9 cellular contexts compared by ENCODE assay signal in genomic region chr12:123427036-123427769, GRCh38. TPM values are rescaled to one million over a fixed set of nuclear protein-coding genes. Genes with fewer than 3 reads are reported as not detected.
DNase-seq lines count a peak whose midpoint lies in the region; ATAC-seq and TF ChIP-seq lines count a peak whose summit lies in the region.
"Had no signal": no experiment of that assay in that cellular context is flagged by ENCODE, and none has a peak within 500 bp of the region (broad histone marks: within the 10 kb centered on the region; RNA-seq: fewer than 3 reads in every experiment).

No MANE protein-coding gene starts in this region.

- H3T11ph ChIP-seq in H9 (ENCODE audit: low read length) = no peak overlapping the region

- no peak overlapping the region for H2AK5ac ChIP-seq in H9 (ENCODE audit: insufficient read length, low read length)

- no peak overlapping the region for H2BK120ac ChIP-seq in H9 (ENCODE audit: low read depth, low read length, poor library complexity, severe bottlenecking)

- DNase-seq in H9 = no peak
- DNase-seq in anterior cingulate cortex (lab: John Stamatoyannopoulos, UW) = no peak
- no peak for DNase-seq in EL
- DNase-seq in A172 (ENCODE audit: low spot score) = no peak
- DNase-seq in NCI-H524 treated with DMSO at 0.1 percent for 48 hours (lab: John Stamatoyannopoulos, UW) = no peak

- no peak overlapping the region for H3K4ac ChIP-seq in H9 (ENCODE audit: low read depth, low read length)

- H3K23me2 ChIP-seq in H9 (ENCODE audit: insufficient read length, low read depth, low read length, poor library complexity, severe bottlenecking) = no peaks in the 10 kb centered on the region

- no peak overlapping the region for H3K23ac ChIP-seq in H9 (ENCODE audit: insufficient read length, low read depth, low read length)

- H4K20me1 ChIP-seq in H9 (ENCODE audit: control insufficient read depth, insufficient read depth, insufficient read length) = no peaks in the 10 kb centered on the region

- no peak overlapping the region for H2AFZ ChIP-seq in H9 (ENCODE audit: low read length)

- H3K9ac ChIP-seq in H9 (ENCODE audit: extremely low read depth, insufficient read length, low read length) = no peak overlapping the region

- no peak overlapping the region for H3K18ac ChIP-seq in H9 (ENCODE audit: insufficient read length, low read depth, low read length)

- H3K4me1 ChIP-seq in H9 (ENCODE audit: insufficient read depth, low read length) (no peaks in the 10 kb centered on the region), neutrophil (ENCODE audit: control insufficient read depth in 1 of 2, insufficient read depth in 1 of 2, low read depth in 1 of 2, low read length in 1 of 2) (peaks cover 15 to 21% of the 10 kb centered on the region in 2 experiments)

- peak; percentile 90 for ATAC-seq in GM18873 (IDR thresholded peaks at IDR 0.05; ENCODE audit: low FRiP score, unreplicated experiment)

- H4K8ac ChIP-seq in H9 (replicated peaks; ENCODE audit: insufficient read length, low read depth, low read length) = no peak overlapping the region

- peaks cover 1% of the 10 kb centered on the region for H3K27me3 Mint-ChIP-seq in H9 (ENCODE audit: low read depth)

- no peak overlapping the region for H3K56ac ChIP-seq in H9 (ENCODE audit: insufficient read length, low read depth, low read length)

- H3K27me3 ChIP-seq in H9 (ENCODE audit: insufficient read depth, low read length) (no peaks in the 10 kb centered on the region), neutrophil (no peaks in the 10 kb centered on the region)

- no peak overlapping the region for H2BK20ac ChIP-seq in H9 (ENCODE audit: low read depth, low read length, poor library complexity, severe bottlenecking)

- H3K27ac ChIP-seq in H9 (ENCODE audit: insufficient read length, low read depth, low read length) (no peak overlapping the region), KOPT-K1 (ENCODE audit: low read depth, low read length, poor library complexity, severe bottlenecking) (peak overlapping the region; percentile 43), neutrophil (peak overlapping the region; percentile 59)

- H3K9me3 ChIP-seq in H9 (ENCODE audit: control insufficient read depth, low read depth, low read length) (no peaks in the 10 kb centered on the region), KOPT-K1 (ENCODE audit: insufficient read depth, low read length, poor library complexity, severe bottlenecking) (no peaks in the 10 kb centered on the region), neutrophil (no peaks in the 10 kb centered on the region)
- H3K9me3 ChIP-seq: thoracic aorta had no signal

- TF ChIP-seq CTCF in H9 (conservative IDR thresholded peaks at IDR 0.05) = no peak
- TF ChIP-seq CTCF in neutrophil (IDR thresholded peaks at IDR 0.05) = no peak

- no peak overlapping the region for H3K14ac ChIP-seq in H9 (ENCODE audit: insufficient read depth, low read length)

- no peak overlapping the region for H3K4me2 ChIP-seq in H9 (ENCODE audit: insufficient read depth, insufficient read length, low read length)

- H3K36me3 Mint-ChIP-seq in H9 (ENCODE audit: insufficient read depth in 1 of 3, low read depth in 3 of 3) = peaks cover 0 to 3% (median 0%) of the 10 kb centered on the region in 3 experiments; a peak in 1 of 7 replicates

- no peak overlapping the region for H3K4me3 ChIP-seq in neutrophil (ENCODE audit: low read depth in 1 of 2, low read length in 1 of 2)
- H3K4me3 ChIP-seq: thoracic aorta had no signal

- H3K79me1 ChIP-seq in H9 (ENCODE audit: insufficient read depth, low read depth, low read length, poor library complexity, severe bottlenecking) = no peaks in the 10 kb centered on the region

- no peak overlapping the region for H2BK5ac ChIP-seq in H9 (ENCODE audit: insufficient read length, low read length)

- H3K36me3 ChIP-seq in KOPT-K1 (ENCODE audit: insufficient read depth, low read length) (peaks cover 52% of the 10 kb centered on the region; the same call in 1 of the 2 replicates), neutrophil (peaks cover 84% of the 10 kb centered on the region)

- H2BK12ac ChIP-seq in H9 (ENCODE audit: insufficient read length, low read depth, low read length) = no peak overlapping the region

- peaks cover 8 to 12% of the 10 kb centered on the region in 2 experiments for H3K9me3 Mint-ChIP-seq in H9

- no peak overlapping the region for H2BK15ac ChIP-seq in H9 (ENCODE audit: low read depth, low read length)

- H4K91ac ChIP-seq in H9 (ENCODE audit: insufficient read length, low read depth, low read length) = no peak overlapping the region

- H3K79me2 ChIP-seq in H9 (ENCODE audit: insufficient read depth, low read length) = no peaks in the 10 kb centered on the region

- H4K5ac ChIP-seq in H9 (ENCODE audit: insufficient read length, low read depth, low read length) = peak overlapping the region; percentile 83

- H3K27ac Mint-ChIP-seq in H9 = no peak overlapping the region; a peak in 1 of 7 replicates

- WGBS in H9 (ENCODE audit: extremely low coverage, insufficient read length, low lambda C conversion rate) = no CpG with 5 or more reads among the region's 8 CpGs

- no peak overlapping the region for H3K4me3 Mint-ChIP-seq in H9

- H3K4me1 Mint-ChIP-seq in H9 = no peaks in the 10 kb centered on the region

RNA-seq across cellular contexts. Expression of gene RILPL2, which starts 9.3 kb away (rescaled TPM):
- 1.3 and 1.4 TPM in 2 replicates for total RNA-seq in H9 (2021)
- total RNA-seq in A172 (2014; rRNA removed; shearing (Covaris generic)) = 3.6 and 3.9 TPM in 2 replicates

RNA-seq across cellular contexts. Expression of gene SNRNP35, which starts 30.7 kb away (rescaled TPM):
- total RNA-seq in H9 (2021) = 16.3 and 16.5 TPM in 2 replicates
- total RNA-seq in A172 (2014; rRNA removed; shearing (Covaris generic)) = 8.6 and 12.0 TPM in 2 replicates

RNA-seq across cellular contexts. Expression of gene KMT5A, which starts 43.3 kb away (rescaled TPM):
- 21.7 and 23.8 TPM in 2 replicates for total RNA-seq in H9 (2021)
- 62.4 and 63.7 TPM in 2 replicates for total RNA-seq in A172 (2014; rRNA removed; shearing (Covaris generic))
